ENCODE assay signal across 16 cellular contexts in the genomic region with DNA sequence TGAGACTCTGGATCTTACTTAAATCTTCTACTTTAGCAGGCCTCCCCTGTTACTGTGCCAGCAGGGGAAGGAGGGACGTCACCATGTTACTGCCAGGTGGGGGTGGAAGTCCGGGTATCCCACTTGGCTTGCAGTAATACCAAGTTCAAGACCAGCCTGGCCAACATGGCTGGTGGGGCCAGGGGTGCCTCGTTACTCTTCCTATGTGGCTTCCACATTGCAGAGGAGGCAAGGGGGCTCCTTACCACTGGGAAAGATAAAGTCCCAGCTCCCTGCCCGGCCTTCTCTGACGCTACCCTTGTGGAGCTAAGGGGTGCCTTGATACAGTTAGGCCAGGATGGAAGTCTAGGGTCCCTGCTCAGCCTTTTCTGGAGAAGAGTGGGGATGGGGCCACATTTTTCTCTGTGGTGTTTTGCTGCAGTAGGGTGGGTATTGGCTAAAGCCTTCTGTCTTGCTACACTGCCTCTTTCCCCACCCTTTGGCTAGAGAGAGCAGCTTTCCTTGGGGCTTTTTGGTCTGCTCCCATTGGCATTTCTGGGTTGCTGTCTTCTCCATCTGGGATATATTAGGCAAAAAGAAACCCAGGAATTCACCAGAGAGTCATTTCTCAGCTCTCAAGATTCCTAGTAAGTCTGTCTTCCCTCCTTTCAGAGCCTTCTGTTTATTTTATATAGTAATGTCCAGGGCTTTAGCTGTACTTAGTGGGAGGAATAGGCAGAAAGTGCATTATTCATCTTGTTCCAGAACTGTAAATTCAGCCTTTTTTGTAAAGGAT. TPM values are rescaled to one million over a fixed set of nuclear protein-coding genes. Genes with fewer than 3 reads are reported as not detected.
"Had no signal": no experiment of that assay in that cellular context is flagged by ENCODE, and none has a peak within 500 bp of the region (broad histone marks: within the 10 kb centered on the region; RNA-seq: fewer than 3 reads in every experiment).

No MANE protein-coding gene starts in this region.

- H3K27ac Mint-ChIP-seq: activated CD4-positive, alpha-beta memory T cell treated with anti-CD3 and anti-CD28 coated beads for 36 hours; activated naive CD8-positive, alpha-beta T cell treated with anti-CD3 and anti-CD28 coated beads, Interleukin-2, amount 10 ng/mL, durations not matched to agents 7 days and 5 days; activated T-cell treated with anti-CD3 and anti-CD28 coated beads, Interleukin-2, amount 50 U/mL, for 72 hours; T-cell had no signal

- H3K27me3 Mint-ChIP-seq: activated CD4-positive, alpha-beta memory T cell treated with anti-CD3 and anti-CD28 coated beads for 36 hours; activated naive CD8-positive, alpha-beta T cell treated with anti-CD3 and anti-CD28 coated beads, Interleukin-2, amount 10 ng/mL, durations not matched to agents 7 days and 5 days; T-cell had no signal

- H3K9me3 Mint-ChIP-seq: immature natural killer cell had no signal

- H3K27ac ChIP-seq: colonic mucosa, upper lobe of right lung had no signal

- H3K4me1 Mint-ChIP-seq: activated naive CD8-positive, alpha-beta T cell treated with anti-CD3 and anti-CD28 coated beads, Interleukin-2, amount 10 ng/mL, durations not matched to agents 7 days and 5 days; immature natural killer cell; T-cell had no signal

- DNase-seq: activated CD4-positive, alpha-beta memory T cell treated with anti-CD3 and anti-CD28 coated beads for 36 hours; activated CD4-positive, alpha-beta T cell treated with anti-CD3 and anti-CD28 coated beads for 1 hour; activated naive CD8-positive, alpha-beta T cell treated with anti-CD3 and anti-CD28 coated beads, Interleukin-2, amount 10 ng/mL, durations not matched to agents 7 days and 5 days; activated T-cell treated with anti-CD3 and anti-CD28 coated beads, Interleukin-2, amount 50 U/mL, for 72 hours; colonic mucosa; effector memory CD4-positive, alpha-beta T cell; immature natural killer cell; left colon; nephron progenitor cell; stimulated activated CD4-positive, alpha-beta T cell treated with anti-CD3 and anti-CD28 coated beads, Interleukin-2, amount 100 ng/mL, for 24 hours; stimulated activated naive CD4-positive, alpha-beta T cell; T-cell; T1000; upper lobe of right lung had no signal

- H3K4me3 Mint-ChIP-seq: activated CD4-positive, alpha-beta memory T cell treated with anti-CD3 and anti-CD28 coated beads for 36 hours; activated naive CD8-positive, alpha-beta T cell treated with anti-CD3 and anti-CD28 coated beads, Interleukin-2, amount 10 ng/mL, durations not matched to agents 7 days and 5 days; activated T-cell treated with anti-CD3 and anti-CD28 coated beads, Interleukin-2, amount 50 U/mL, for 72 hours; immature natural killer cell; nephron progenitor cell; T-cell had no signal

- ATAC-seq: activated T-cell treated with anti-CD3 and anti-CD28 coated beads, Interleukin-2, amount 50 U/mL, for 72 hours; left colon; sciatic nerve; T-cell; upper lobe of right lung had no signal

- H3K4me3 ChIP-seq: colonic mucosa, upper lobe of right lung had no signal

RNA-seq across cellular contexts. Expression of a gene that starts 42.0 kb away (rescaled TPM):
- total RNA-seq: cardiac septum had no signal
